In the genomic region with DNA sequence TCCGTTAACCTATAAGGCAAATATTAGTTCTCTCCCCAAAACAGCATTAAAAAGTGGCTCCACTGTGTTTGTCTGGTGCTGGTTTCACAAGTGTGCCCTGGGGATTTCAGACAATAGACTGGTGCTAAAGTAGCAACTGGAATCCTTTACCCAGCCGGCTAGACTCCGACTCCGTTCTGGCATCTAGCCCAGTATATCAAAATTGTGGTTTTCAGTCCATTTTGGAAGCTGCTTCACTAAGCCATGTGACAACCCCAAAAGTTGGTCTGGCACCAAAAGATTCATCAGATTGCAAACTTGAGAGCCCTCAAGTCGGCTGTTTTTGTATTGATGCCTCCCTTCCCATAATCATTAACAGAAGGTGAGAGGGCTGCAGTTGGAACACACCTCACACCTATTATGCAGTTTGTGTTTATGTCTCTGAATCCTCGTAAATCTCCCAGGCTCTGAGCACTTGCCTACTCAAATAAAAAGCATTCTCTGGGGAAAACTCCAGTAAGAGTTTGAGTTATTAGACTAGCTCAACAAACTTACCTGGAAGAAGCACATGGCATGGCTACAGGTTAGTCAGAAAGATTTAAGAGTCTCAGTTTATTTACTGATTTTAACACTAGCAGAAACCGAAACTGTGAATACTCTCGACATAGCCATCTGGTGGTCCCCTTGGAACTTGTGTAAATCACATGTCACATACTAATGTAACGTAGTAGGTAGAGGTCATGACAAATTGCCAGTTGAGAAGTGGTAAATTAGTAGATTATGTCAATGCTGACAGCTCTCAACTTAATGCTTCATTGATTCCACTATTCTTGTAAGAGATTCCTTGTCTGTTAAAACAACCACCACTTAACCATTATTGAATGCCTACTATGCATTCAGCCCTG, we compare ENCODE assay signal across 8 cellular contexts. TPM values are rescaled to one million over a fixed set of nuclear protein-coding genes. Genes with fewer than 3 reads are reported as not detected.
DNase-seq lines count a peak whose midpoint lies in the region; ATAC-seq and TF ChIP-seq lines count a peak whose summit lies in the region.

No MANE protein-coding gene starts in this region.

- no peak for TF ChIP-seq CTCF in fibroblast of the aortic adventitia (IDR thresholded peaks at IDR 0.05; ENCODE audit: insufficient read depth, low read length)

- no peak overlapping the region for H3K4me3 ChIP-seq in fibroblast of the aortic adventitia (ENCODE audit: low read depth, low read length)

- ATAC-seq in GM19025 (IDR thresholded peaks at IDR 0.05; ENCODE audit: low read depth, unreplicated experiment) = peak; percentile 85
- peak; percentile 99 for ATAC-seq in HG03025 (IDR thresholded peaks at IDR 0.05; ENCODE audit: low FRiP score, unreplicated experiment)

- DNase-seq in NCI-H2196 treated with DMSO at 0.1 percent for 48 hours (lab: John Stamatoyannopoulos, UW; ENCODE audit: unreplicated experiment) = peak; percentile 13
- peak; percentile 86 for DNase-seq in fibroblast of the aortic adventitia (ENCODE audit: low read depth)
- no peak for DNase-seq in KG1 (lab: John Stamatoyannopoulos, UW)
- DNase-seq in AG08396 (ENCODE audit: low spot score) = no peak
- no peak for DNase-seq in RKO (ENCODE audit: low spot score)
- DNase-seq in SKM-1 (lab: John Stamatoyannopoulos, UW; ENCODE audit: unreplicated experiment) = no peak

RNA-seq across cellular contexts. Expression of gene WNT16, which starts 14.8 kb away (rescaled TPM):
- total RNA-seq in fibroblast of the aortic adventitia (ENCODE audit: low replicate concordance) = 0.16 and 2.7 TPM in 2 replicates

Comparison
In these comparisons a context has a peak if more than half of its experiments do, and no peak if none do; other contexts are left out.
1. DNase-seq: peak in NCI-H2196 treated with DMSO at 0.1 percent for 48 hours (single experiment) and fibroblast of the aortic adventitia (single experiment); none in KG1 (single experiment), AG08396 (single experiment), RKO (single experiment) and SKM-1 (single experiment).